Comparison of ENCODE assay signal across 18 cellular contexts in the genomic region with DNA sequence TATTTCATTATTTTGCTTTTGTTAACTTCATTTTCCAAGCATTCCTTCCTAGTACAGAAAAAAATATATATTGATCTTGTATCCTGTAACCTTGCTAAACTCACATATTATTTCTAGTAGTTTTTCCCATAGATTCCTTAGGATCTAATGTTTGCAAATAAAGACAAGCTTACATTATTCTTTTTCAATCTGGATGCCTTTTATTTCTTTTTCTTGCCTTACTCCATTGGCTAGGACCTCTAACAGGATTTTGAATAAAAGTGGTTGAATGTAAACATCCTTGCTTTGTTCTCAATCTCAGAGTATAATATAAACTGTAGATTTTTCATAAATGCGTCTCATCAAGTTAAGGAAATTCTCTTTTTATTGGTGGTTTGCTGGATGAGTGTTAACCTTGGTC.
A peak's percentile ranks its signal among the peaks of the same experiment; 100 is the strongest.
DNase-seq lines count a peak whose midpoint lies in the region; ATAC-seq and TF ChIP-seq lines count a peak whose summit lies in the region.
"Had no signal": no experiment of that assay in that cellular context is flagged by ENCODE, and none has a peak within 500 bp of the region (broad histone marks: within the 10 kb centered on the region; RNA-seq: fewer than 3 reads in every experiment).

No MANE protein-coding gene starts in this region.

- H2BK20ac ChIP-seq in IMR-90 (ENCODE audit: low read depth, low read length), result no peak overlapping the region

- intact Hi-C loops in IMR-90 (cut with micrococcal nuclease), result no loop called here

- H2BK5ac ChIP-seq in IMR-90 (ENCODE audit: low read depth, low read length, poor library complexity, severe bottlenecking), result no peak overlapping the region

- H3K4me1 Mint-ChIP-seq in activated naive CD4-positive, alpha-beta T cell treated with anti-CD3 and anti-CD28 coated beads, Interleukin-2, amount 50 U/mL, for 24 hours, result peaks cover 44% of the 10 kb centered on the region
- H3K4me1 Mint-ChIP-seq in activated naive CD4-positive, alpha-beta T cell treated with anti-CD3 and anti-CD28 coated beads, Interleukin-2, amount 10 ng/mL, durations not matched to agents 7 days and 5 days, result peaks cover 6% of the 10 kb centered on the region
- peaks cover 37% of the 10 kb centered on the region for H3K4me1 Mint-ChIP-seq in endothelial cell (ENCODE audit: unreplicated experiment)

- POLR2A ChIA-PET in IMR-90 (lab: Charles Lee; ENCODE audit: unreplicated experiment), result no interaction called here

- H3K4me2 ChIP-seq in IMR-90 (ENCODE audit: low read depth, low read length), result no peak overlapping the region
- H3K4me2 ChIP-seq: A549 had no signal

- H3K9ac ChIP-seq in IMR-90 (ENCODE audit: low read depth, low read length), result no peak overlapping the region

- no peak overlapping the region for H4K8ac ChIP-seq in IMR-90 (ENCODE audit: low read depth in 2 of 2, low read length in 2 of 2)

- peaks cover 25% of the 10 kb centered on the region for H3K9me3 Mint-ChIP-seq in activated naive CD4-positive, alpha-beta T cell treated with anti-CD3 and anti-CD28 coated beads, Interleukin-2, amount 50 U/mL, for 24 hours
- H3K9me3 Mint-ChIP-seq in activated naive CD4-positive, alpha-beta T cell treated with anti-CD3 and anti-CD28 coated beads, Interleukin-2, amount 10 ng/mL, durations not matched to agents 7 days and 5 days, result peaks cover 40% of the 10 kb centered on the region
- H3K9me3 Mint-ChIP-seq in endothelial cell (ENCODE audit: unreplicated experiment), result peaks cover 8% of the 10 kb centered on the region

- H3K4me3 Mint-ChIP-seq in activated naive CD4-positive, alpha-beta T cell treated with anti-CD3 and anti-CD28 coated beads, Interleukin-2, amount 50 U/mL, for 24 hours, result no peak overlapping the region
- H3K4me3 Mint-ChIP-seq in activated naive CD4-positive, alpha-beta T cell treated with anti-CD3 and anti-CD28 coated beads, Interleukin-2, amount 10 ng/mL, durations not matched to agents 7 days and 5 days, result no peak overlapping the region
- H3K4me3 Mint-ChIP-seq in endothelial cell (ENCODE audit: unreplicated experiment), result peak overlapping the region; percentile 77
- H3K4me3 Mint-ChIP-seq: CD4-positive, alpha-beta memory T cell had no signal

- no peaks in the 10 kb centered on the region for H3K27me3 ChIP-seq in IMR-90 (ENCODE audit: control insufficient read depth, insufficient read depth, low read length)
- H3K27me3 ChIP-seq in HAP-1 (ENCODE audit: low read depth), result no peaks in the 10 kb centered on the region

- no peak overlapping the region for H3K23ac ChIP-seq in IMR-90 (ENCODE audit: low read depth, low read length)

- H2AK9ac ChIP-seq in IMR-90 (replicated peaks; ENCODE audit: low read depth, low read length, poor library complexity), result no peak overlapping the region

- no peak overlapping the region for H4K91ac ChIP-seq in IMR-90 (ENCODE audit: insufficient read depth, low read depth, low read length)

- peak overlapping the region; percentile 19 for H3K27ac Mint-ChIP-seq in activated naive CD4-positive, alpha-beta T cell treated with anti-CD3 and anti-CD28 coated beads, Interleukin-2, amount 50 U/mL, for 24 hours
- H3K27ac Mint-ChIP-seq in activated naive CD4-positive, alpha-beta T cell treated with anti-CD3 and anti-CD28 coated beads, Interleukin-2, amount 10 ng/mL, durations not matched to agents 7 days and 5 days, result no peak overlapping the region
- peak overlapping the region; percentile 24 for H3K27ac Mint-ChIP-seq in endothelial cell (ENCODE audit: unreplicated experiment)

- in situ Hi-C loops in IMR-90 (cut with MboI; ENCODE audit: low sequenced_read_pairs), result no loop called here
- in situ Hi-C loops in HAP-1 (cut with MboI; ENCODE audit: low sequenced_read_pairs), result no loop called here

- no peak overlapping the region for H2AK5ac ChIP-seq in IMR-90 (ENCODE audit: low read depth, low read length)

- BruUV-seq in IMR-90 (replicated peaks; lab: Mats Ljungman, UMichigan), result no TSS peak

- H2BK15ac ChIP-seq in IMR-90 (ENCODE audit: low read depth, low read length), result no peak overlapping the region

- CTCF ChIA-PET in activated naive CD4-positive, alpha-beta T cell treated with anti-CD3 and anti-CD28 coated beads, Interleukin-2, amount 10 ng/mL, durations not matched to agents 7 days and 5 days (lab: Charles Lee), result no interaction called here
- CTCF ChIA-PET in IMR-90 (lab: Yijun Ruan, JAX), result no interaction called here

- H2BK120ac ChIP-seq in IMR-90 (ENCODE audit: low read depth, low read length), result no peak overlapping the region

- DNase-seq in activated naive CD4-positive, alpha-beta T cell treated with anti-CD3 and anti-CD28 coated beads, Interleukin-2, amount 10 ng/mL, durations not matched to agents 7 days and 5 days, result no peak
- DNase-seq in IMR-90, result peak; percentile 1
- DNase-seq in endothelial cell (ENCODE audit: low spot score), result no peak
- DNase-seq in epidermal melanocyte (ENCODE audit: insufficient read length, low spot score), result no peak
- no peak for DNase-seq in HAP-1 (ENCODE audit: low spot score in 2 of 2)
- DNase-seq: 8988T; ACHN; C1 segment of cervical spinal cord; Calu3; CD4-positive, alpha-beta memory T cell; COR-L47; DMS53; DMS79 treated with DMSO at 0.1 percent for 48 hours; GF-D8; GOT3 had no signal

- H3K4me1 ChIP-seq in IMR-90 (ENCODE audit: control insufficient read depth, insufficient read depth, low read length) (peaks cover 8% of the 10 kb centered on the region), HAP-1 (no peaks in the 10 kb centered on the region)
- H3K4me1 ChIP-seq: A549 had no signal

- H3K27ac ChIP-seq in IMR-90 (ENCODE audit: insufficient read depth, low read length), result no peak overlapping the region
- H3K27ac ChIP-seq: A549 had no signal

- no CpG with 5 or more reads among the region's 1 CpG for WGBS in IMR-90 (ENCODE audit: extremely low coverage in 2 of 2, insufficient read length in 1 of 2), 2 experiments

- no peak overlapping the region for H2AFZ ChIP-seq in IMR-90 (replicated peaks; ENCODE audit: low read length, poor library complexity)

- H3K36me3 ChIP-seq in IMR-90 (ENCODE audit: control insufficient read depth, insufficient read depth, low read length), result 0 out of 2 replicates have a peak, but pooled peaks cover 2% of the 10 kb centered on the region
- no peaks in the 10 kb centered on the region for H3K36me3 ChIP-seq in HAP-1 (replicated peaks)

- no peak overlapping the region for H3K4me3 ChIP-seq in IMR-90 (ENCODE audit: insufficient read depth, low read depth, low read length)
- H3K4me3 ChIP-seq in HAP-1, result no peak overlapping the region
- H3K4me3 ChIP-seq: A549 had no signal

- no peak overlapping the region for H3K56ac ChIP-seq in IMR-90 (ENCODE audit: extremely low read depth, insufficient read depth, low read length)

- ATAC-seq in IMR-90 (ENCODE audit: low read depth) (no peak), GM18907 (IDR thresholded peaks at IDR 0.05; ENCODE audit: unreplicated experiment) (no peak)
- ATAC-seq: A549 had no signal

- H3K9me1 ChIP-seq in IMR-90 (ENCODE audit: insufficient read depth, low read length), result peaks cover 8% of the 10 kb centered on the region

- H3K36me3 Mint-ChIP-seq in activated naive CD4-positive, alpha-beta T cell treated with anti-CD3 and anti-CD28 coated beads, Interleukin-2, amount 50 U/mL, for 24 hours, result peaks cover 43% of the 10 kb centered on the region
- H3K36me3 Mint-ChIP-seq in activated naive CD4-positive, alpha-beta T cell treated with anti-CD3 and anti-CD28 coated beads, Interleukin-2, amount 10 ng/mL, durations not matched to agents 7 days and 5 days, result peaks cover 66% of the 10 kb centered on the region
- peaks cover 55% of the 10 kb centered on the region for H3K36me3 Mint-ChIP-seq in endothelial cell (ENCODE audit: low read depth, unreplicated experiment)

- no peak overlapping the region for H4K5ac ChIP-seq in IMR-90 (ENCODE audit: low read depth, low read length)

- no peak overlapping the region for H3K14ac ChIP-seq in IMR-90 (replicated peaks; ENCODE audit: low read depth, low read length)

- H3K79me1 ChIP-seq in IMR-90 (ENCODE audit: low read depth in 1 of 2, low read length in 2 of 2), result peaks cover 32 to 38% of the 10 kb centered on the region in 2 experiments

- TF ChIP-seq POLR2A in IMR-90 (IDR thresholded peaks at IDR 0.05; ENCODE audit: low read depth, low read length), result no peak

- TF ChIP-seq CTCF in IMR-90 (conservative IDR thresholded peaks at IDR 0.05; ENCODE audit: low read depth, low read length) (no peak), endothelial cell (IDR thresholded peaks at IDR 0.05; ENCODE audit: unreplicated experiment) (no peak)

- TF ChIP-seq RAD21 in IMR-90 (IDR thresholded peaks at IDR 0.05; ENCODE audit: low read length), result no peak

- H3K9me3 ChIP-seq in IMR-90 (ENCODE audit: control insufficient read depth, insufficient read depth, low read length) (peaks cover 15% of the 10 kb centered on the region), HAP-1 (peaks cover 6% of the 10 kb centered on the region; the same call in 1 of the 2 replicates)

- H3K4ac ChIP-seq in IMR-90 (ENCODE audit: low read depth, low read length), result no peak overlapping the region

- H3K18ac ChIP-seq in IMR-90 (ENCODE audit: low read depth, low read length), result no peak overlapping the region

- dilution Hi-C loops in IMR-90 (cut with HindIII; ENCODE audit: low sequenced_read_pairs, unreplicated experiment), result no loop called here

- peaks cover 12% of the 10 kb centered on the region for H4K20me1 ChIP-seq in IMR-90 (ENCODE audit: insufficient read depth, low read length)

- H3K27me3 Mint-ChIP-seq in activated naive CD4-positive, alpha-beta T cell treated with anti-CD3 and anti-CD28 coated beads, Interleukin-2, amount 50 U/mL, for 24 hours, result no peaks in the 10 kb centered on the region
- no peaks in the 10 kb centered on the region for H3K27me3 Mint-ChIP-seq in activated naive CD4-positive, alpha-beta T cell treated with anti-CD3 and anti-CD28 coated beads, Interleukin-2, amount 10 ng/mL, durations not matched to agents 7 days and 5 days
- peaks cover 9% of the 10 kb centered on the region for H3K27me3 Mint-ChIP-seq in endothelial cell (ENCODE audit: unreplicated experiment)
- H3K27me3 Mint-ChIP-seq: CD4-positive, alpha-beta memory T cell had no signal

TF ChIP-seq in IMR-90, 13 proteins besides CTCF, POLR2A, EP300 and RAD21 (continues in another document):
- TF ChIP-seq FOS (IDR thresholded peaks at IDR 0.05; ENCODE audit: low read depth, low read length), result no peak
- no peak for TF ChIP-seq SMC3 (IDR thresholded peaks at IDR 0.05; ENCODE audit: low read depth, low read length)
- no peak for TF ChIP-seq MAFK (IDR thresholded peaks at IDR 0.05; ENCODE audit: low read depth, low read length)
- TF ChIP-seq RCOR1 (IDR thresholded peaks at IDR 0.05; ENCODE audit: insufficient replicate concordance, low read length), result no peak
- no peak for TF ChIP-seq BHLHE40 (IDR thresholded peaks at IDR 0.05; ENCODE audit: low read depth, low read length)
- TF ChIP-seq NFE2L2 (IDR thresholded peaks at IDR 0.05; ENCODE audit: low read depth, low read length), result no peak
- no peak for TF ChIP-seq USF2 (IDR thresholded peaks at IDR 0.05; ENCODE audit: low read depth, low read length)
